25 cellular contexts compared by ENCODE assay signal in genomic region chr3:18217512-18218174, GRCh38.
A peak's percentile ranks its signal among the peaks of the same experiment; 100 is the strongest.
DNase-seq lines count a peak whose midpoint lies in the region; ATAC-seq and TF ChIP-seq lines count a peak whose summit lies in the region.
"Had no signal": no experiment of that assay in that cellular context is flagged by ENCODE, and none has a peak within 500 bp of the region (broad histone marks: within the 10 kb centered on the region; RNA-seq: fewer than 3 reads in every experiment).

No MANE protein-coding gene starts in this region.

- no peak for TF ChIP-seq CTCF in esophagus muscularis mucosa (IDR thresholded peaks at IDR 0.05)
- TF ChIP-seq CTCF in foreskin fibroblast (IDR thresholded peaks at IDR 0.05; ENCODE audit: low read depth, low read length), result no peak

- H3K9me3 ChIP-seq in mesenchymal stem cell (ENCODE audit: control insufficient read depth, low read length) (no peaks in the 10 kb centered on the region), esophagus muscularis mucosa (no peaks in the 10 kb centered on the region)
- H3K9me3 ChIP-seq: gastroesophageal sphincter, ovary, thyroid gland had no signal

- intact Hi-C loops in esophagus muscularis mucosa (cut with DNase I), result no loop called here
- intact Hi-C loops in activated CD4-positive, alpha-beta T cell treated with anti-CD3 and anti-CD28 coated beads, Interleukin-2, amount 10 ng/mL, durations not matched to agents 24 days and 14 days (cut with micrococcal nuclease), result no loop called here

- H3K14ac ChIP-seq in mesenchymal stem cell (ENCODE audit: low read length in 2 of 2), result no peak overlapping the region

- H3K4me3 ChIP-seq in mesenchymal stem cell (ENCODE audit: insufficient read depth in 1 of 2, low read depth in 1 of 2, low read length in 2 of 2) (no peak overlapping the region), esophagus muscularis mucosa (no peak overlapping the region), foreskin fibroblast (ENCODE audit: low read depth in 1 of 2, low read length in 2 of 2) (no peak overlapping the region)
- H3K4me3 ChIP-seq: cardiac muscle cell, gastroesophageal sphincter, ovary, thyroid gland had no signal

- H3K79me1 ChIP-seq in mesenchymal stem cell (replicated peaks; ENCODE audit: low read length, poor library complexity, severe bottlenecking), result no peaks in the 10 kb centered on the region

- H2BK5ac ChIP-seq in mesenchymal stem cell (ENCODE audit: low read depth, low read length, poor library complexity, severe bottlenecking), result no peak overlapping the region

- H3K36me3 ChIP-seq in mesenchymal stem cell (ENCODE audit: control insufficient read depth in 1 of 2, insufficient read depth in 2 of 2, low read depth in 1 of 2, low read length in 2 of 2) (no peaks in the 10 kb centered on the region), esophagus muscularis mucosa (no peaks in the 10 kb centered on the region)
- H3K36me3 ChIP-seq: cardiac muscle cell, gastroesophageal sphincter, ovary, thyroid gland had no signal

- H4K91ac ChIP-seq in mesenchymal stem cell (ENCODE audit: low read length), result no peak overlapping the region

- H3K18ac ChIP-seq in mesenchymal stem cell (ENCODE audit: low read depth in 1 of 2, low read length in 2 of 2), result no peak overlapping the region

- H4K8ac ChIP-seq in mesenchymal stem cell (ENCODE audit: low read length), result no peak overlapping the region

- no peaks in the 10 kb centered on the region for H3K27me3 Mint-ChIP-seq in activated CD4-positive, alpha-beta T cell treated with anti-CD3 and anti-CD28 coated beads, Interleukin-2, amount 10 ng/mL, durations not matched to agents 24 days and 14 days
- H3K27me3 Mint-ChIP-seq: activated CD4-positive, alpha-beta T cell treated with anti-CD3 and anti-CD28 coated beads for 36 hours; activated CD8-positive, alpha-beta memory T cell treated with anti-CD3 and anti-CD28 coated beads, Interleukin-2, amount 10 ng/mL, durations not matched to agents 7 days and 5 days; stimulated activated memory B cell treated with anti-CD40 and anti-IgM and Interleukin-4, amounts not matched to agents 10 μg/mL and 1 μg/mL and 100 μg/mL, for 72 hours had no signal

- no peak overlapping the region for H2BK12ac ChIP-seq in mesenchymal stem cell (ENCODE audit: low read length in 2 of 2)

- H3K23ac ChIP-seq in mesenchymal stem cell (ENCODE audit: low read length in 2 of 2), result no peak overlapping the region

- H3K4me3 Mint-ChIP-seq in activated CD4-positive, alpha-beta T cell treated with anti-CD3 and anti-CD28 coated beads, Interleukin-2, amount 10 ng/mL, durations not matched to agents 24 days and 14 days, result no peak overlapping the region
- H3K4me3 Mint-ChIP-seq: activated CD4-positive, alpha-beta T cell treated with anti-CD3 and anti-CD28 coated beads for 36 hours; activated CD8-positive, alpha-beta memory T cell treated with anti-CD3 and anti-CD28 coated beads, Interleukin-2, amount 10 ng/mL, durations not matched to agents 7 days and 5 days; natural killer cell; stimulated activated memory B cell treated with anti-CD40 and anti-IgM and Interleukin-4, amounts not matched to agents 10 μg/mL and 1 μg/mL and 100 μg/mL, for 72 hours had no signal

- H2BK120ac ChIP-seq in mesenchymal stem cell (ENCODE audit: low read depth, low read length), result no peak overlapping the region

- H3K36me3 Mint-ChIP-seq in activated CD4-positive, alpha-beta T cell treated with anti-CD3 and anti-CD28 coated beads, Interleukin-2, amount 10 ng/mL, durations not matched to agents 24 days and 14 days (ENCODE audit: low read depth), result no peaks in the 10 kb centered on the region
- H3K36me3 Mint-ChIP-seq: activated CD8-positive, alpha-beta memory T cell treated with anti-CD3 and anti-CD28 coated beads, Interleukin-2, amount 10 ng/mL, durations not matched to agents 7 days and 5 days; natural killer cell; stimulated activated memory B cell treated with anti-CD40 and anti-IgM and Interleukin-4, amounts not matched to agents 10 μg/mL and 1 μg/mL and 100 μg/mL, for 72 hours had no signal

- H3K4me1 ChIP-seq in mesenchymal stem cell (ENCODE audit: control insufficient read depth, insufficient read depth, low read depth, low read length) (no peaks in the 10 kb centered on the region), esophagus muscularis mucosa (peaks cover 0 to 10% (median 0%) of the 10 kb centered on the region in 4 donors)
- H3K4me1 ChIP-seq: thyroid gland had no signal

- no peak for TF ChIP-seq EP300 in esophagus muscularis mucosa (IDR thresholded peaks at IDR 0.05)

- H2AK5ac ChIP-seq in mesenchymal stem cell (ENCODE audit: low read length, severe bottlenecking), result no peak overlapping the region

- H2AFZ ChIP-seq in mesenchymal stem cell (ENCODE audit: low read depth, low read length), result no peak overlapping the region

- H3K9me3 Mint-ChIP-seq in activated CD4-positive, alpha-beta T cell treated with anti-CD3 and anti-CD28 coated beads, Interleukin-2, amount 10 ng/mL, durations not matched to agents 24 days and 14 days, result no peaks in the 10 kb centered on the region
- H3K9me3 Mint-ChIP-seq: natural killer cell; stimulated activated memory B cell treated with anti-CD40 and anti-IgM and Interleukin-4, amounts not matched to agents 10 μg/mL and 1 μg/mL and 100 μg/mL, for 72 hours had no signal

- H3K4me2 ChIP-seq in mesenchymal stem cell (ENCODE audit: low read length, poor library complexity, severe bottlenecking), result no peak overlapping the region

- no peak overlapping the region for H2BK15ac ChIP-seq in mesenchymal stem cell (ENCODE audit: low read depth, poor library complexity, severe bottlenecking)

- no peaks in the 10 kb centered on the region for H3K27me3 ChIP-seq in mesenchymal stem cell (ENCODE audit: control insufficient read depth in 1 of 2, insufficient read depth in 1 of 2, low read length in 2 of 2)
- no peaks in the 10 kb centered on the region for H3K27me3 ChIP-seq in esophagus muscularis mucosa
- H3K27me3 ChIP-seq: cardiac muscle cell, gastroesophageal sphincter, ovary, thyroid gland had no signal

- no peak overlapping the region for H3K4ac ChIP-seq in mesenchymal stem cell (ENCODE audit: low read depth in 1 of 2, low read length in 2 of 2)

- no peak overlapping the region for H3K27ac ChIP-seq in mesenchymal stem cell (ENCODE audit: low read length, poor library complexity, severe bottlenecking)
- H3K27ac ChIP-seq in esophagus muscularis mucosa (replicated peaks in 1 of 4), result no peak overlapping the region
- H3K27ac ChIP-seq: cardiac muscle cell, epithelial cell of prostate, gastroesophageal sphincter, ovary, thyroid gland had no signal

- DNase-seq in mesenchymal stem cell, result peak; percentile 1
- DNase-seq in esophagus muscularis mucosa (ENCODE audit: extremely low spot score), result no peak
- no peak for DNase-seq in foreskin fibroblast
- DNase-seq in activated CD4-positive, alpha-beta T cell treated with anti-CD3 and anti-CD28 coated beads, Interleukin-2, amount 10 ng/mL, durations not matched to agents 24 days and 14 days, result no peak
- DNase-seq: activated CD4-positive, alpha-beta T cell treated with anti-CD3 and anti-CD28 coated beads for 36 hours; activated CD8-positive, alpha-beta memory T cell treated with anti-CD3 and anti-CD28 coated beads, Interleukin-2, amount 10 ng/mL, durations not matched to agents 7 days and 5 days; activated effector memory CD4-positive, alpha-beta T cell treated with Interleukin-2 at 50 U/mL for 16 hours; left cardiac atrium; mesendoderm; natural killer cell; NCI-H1105 treated with DMSO at 0.1 percent for 48 hours; NCI-H2107; NCI-H510A treated with DMSO at 0.1 percent for 48 hours; ovary; SW 1271; thyroid gland had no signal

- no peak overlapping the region for H3K27ac Mint-ChIP-seq in activated CD4-positive, alpha-beta T cell treated with anti-CD3 and anti-CD28 coated beads, Interleukin-2, amount 10 ng/mL, durations not matched to agents 24 days and 14 days
- H3K27ac Mint-ChIP-seq: activated CD4-positive, alpha-beta T cell treated with anti-CD3 and anti-CD28 coated beads for 36 hours; activated CD8-positive, alpha-beta memory T cell treated with anti-CD3 and anti-CD28 coated beads, Interleukin-2, amount 10 ng/mL, durations not matched to agents 7 days and 5 days; natural killer cell; stimulated activated memory B cell treated with anti-CD40 and anti-IgM and Interleukin-4, amounts not matched to agents 10 μg/mL and 1 μg/mL and 100 μg/mL, for 72 hours had no signal

- peaks cover 2% of the 10 kb centered on the region for H3K4me1 Mint-ChIP-seq in activated CD4-positive, alpha-beta T cell treated with anti-CD3 and anti-CD28 coated beads, Interleukin-2, amount 10 ng/mL, durations not matched to agents 24 days and 14 days

- no peak overlapping the region for H3K9ac ChIP-seq in mesenchymal stem cell (ENCODE audit: low read length)

- TF ChIP-seq POLR2A in esophagus muscularis mucosa (IDR thresholded peaks at IDR 0.05; ENCODE audit: low read depth), result no peak

- ATAC-seq in GM18873 (IDR thresholded peaks at IDR 0.05; ENCODE audit: low FRiP score, unreplicated experiment) (peak; percentile 51), GM21825 (IDR thresholded peaks at IDR 0.05; ENCODE audit: unreplicated experiment) (peak; percentile 52), HG03342 (IDR thresholded peaks at IDR 0.05; ENCODE audit: unreplicated experiment) (peak; percentile 56)
- ATAC-seq: activated CD4-positive, alpha-beta T cell treated with anti-CD3 and anti-CD28 coated beads for 36 hours; activated CD8-positive, alpha-beta memory T cell treated with anti-CD3 and anti-CD28 coated beads, Interleukin-2, amount 10 ng/mL, durations not matched to agents 7 days and 5 days; gastroesophageal sphincter; left cardiac atrium; natural killer cell; Right ventricle myocardium inferior; sciatic nerve; stimulated activated memory B cell treated with anti-CD40 and anti-IgM and Interleukin-4, amounts not matched to agents 10 μg/mL and 1 μg/mL and 100 μg/mL, for 72 hours had no signal

- WGBS in mesenchymal stem cell, result 45% methylated on average over 5 of the region's 7 CpGs
- 32% methylated on average over 7 of the region's 7 CpGs for WGBS in esophagus muscularis mucosa
